26 cellular contexts compared by ENCODE assay signal in genomic region chr11:79332017-79332416, GRCh38.
DNase-seq lines count a peak whose midpoint lies in the region; ATAC-seq and TF ChIP-seq lines count a peak whose summit lies in the region.
"Had no signal": no experiment of that assay in that cellular context is flagged by ENCODE, and none has a peak within 500 bp of the region (broad histone marks: within the 10 kb centered on the region; RNA-seq: fewer than 3 reads in every experiment).

No MANE protein-coding gene starts in this region.

- H3K27ac ChIP-seq in SK-N-SH (ENCODE audit: low read depth in 2 of 2, low read length in 1 of 2) (peak overlapping the region in 1 of 2 experiments; percentile 17; a peak in 1 of 4 replicates), right cardiac atrium (ENCODE audit: low read length) (no peak overlapping the region), SJCRH30 (no peak overlapping the region)
- H3K27ac ChIP-seq: BLaER1 treated with 17β-estradiol and CSF1 and Interleukin-3, amounts not matched to agents 10 nM and 100 nM; Peyer's patch; SJSA1 had no signal

- H3K9me2 ChIP-seq in SK-N-SH, result no peaks in the 10 kb centered on the region

- H3K4me1 ChIP-seq in SK-N-SH (ENCODE audit: control insufficient read depth in 1 of 2, insufficient read depth in 2 of 2, low read depth in 1 of 2, low read length in 1 of 2) (peaks cover 0 to 25% of the 10 kb centered on the region in 2 experiments; a peak in 2 of 4 replicates), right cardiac atrium (ENCODE audit: control insufficient read depth, insufficient read depth, low read length) (no peaks in the 10 kb centered on the region), SJCRH30 (no peaks in the 10 kb centered on the region)
- H3K4me1 ChIP-seq: HAP-1, Peyer's patch, SJSA1 had no signal

- H2AFZ ChIP-seq in SK-N-SH (ENCODE audit: low read depth), result no peak overlapping the region

- no peaks in the 10 kb centered on the region for H3K9me3 ChIP-seq in SK-N-SH
- H3K9me3 ChIP-seq in right cardiac atrium (ENCODE audit: control insufficient read depth, low read length), result no peaks in the 10 kb centered on the region
- H3K9me3 ChIP-seq in SJCRH30 (replicated peaks), result no peaks in the 10 kb centered on the region
- H3K9me3 ChIP-seq: BLaER1 treated with 17β-estradiol and CSF1 and Interleukin-3, amounts not matched to agents 10 nM and 100 nM; HAP-1; Peyer's patch; SJSA1 had no signal

- H3F3A ChIP-seq in SK-N-SH (replicated peaks; ENCODE audit: insufficient read depth), result no peaks in the 10 kb centered on the region

- no peaks in the 10 kb centered on the region for H3K27me3 ChIP-seq in SK-N-SH (ENCODE audit: insufficient read depth)
- no peaks in the 10 kb centered on the region for H3K27me3 ChIP-seq in right cardiac atrium (ENCODE audit: control insufficient read depth, insufficient read depth)
- no peaks in the 10 kb centered on the region for H3K27me3 ChIP-seq in SJCRH30
- H3K27me3 ChIP-seq: BLaER1 treated with 17β-estradiol and CSF1 and Interleukin-3, amounts not matched to agents 10 nM and 100 nM; Peyer's patch; SJSA1 had no signal

- no peak for DNase-seq in SK-N-SH
- DNase-seq in RPMI7951 (ENCODE audit: low read depth), result peak; percentile 63
- DNase-seq in cerebellar cortex (ENCODE audit: low spot score), result peak; percentile 3
- DNase-seq in right cardiac atrium, result peak in 2 of 3 donors; percentile 37 to 63
- no peak for DNase-seq in SJCRH30
- no peak for DNase-seq in activated CD4-positive, alpha-beta T cell treated with anti-CD3 and anti-CD28 coated beads for 4 hours
- DNase-seq: 8988T; AML-193; CD4-positive, alpha-beta T cell; COR-L47; GOT3; HFFc6; KBM-7; MV-4-11; NCI-H1105; NCI-H1436 treated with DMSO at 0.1 percent for 48 hours; NCI-H1930; NCI-H446 treated with DMSO at 0.1 percent for 48 hours; NCI-H526; OCI-M1; Peyer's patch had no signal

- POLR2A ChIA-PET in SK-N-SH (lab: Yijun Ruan, JAX), result interaction anchor here (0.7 kb wide), 1 partner anchor 108 kb away, joined by 3 read pairs; no protein-coding TSS in a partner anchor

- H3K79me2 ChIP-seq in SK-N-SH (ENCODE audit: insufficient read depth), result 0 out of 2 replicates have a peak, but pooled peaks cover under 1% of the 10 kb centered on the region

- peak; percentile 55; the same call in 2 of the 3 replicates for ATAC-seq in SK-N-SH treated with all-trans-retinoic acid at 6 μM for 48 hours
- ATAC-seq in right cardiac atrium, result no peak
- ATAC-seq in GM21723 (IDR thresholded peaks at IDR 0.05; ENCODE audit: unreplicated experiment), result no peak

- H3K36me3 ChIP-seq in SK-N-SH (replicated peaks in 1 of 2; ENCODE audit: control insufficient read depth in 1 of 2, insufficient read depth in 2 of 2, low read length in 1 of 2) (no peaks in the 10 kb centered on the region), SJCRH30 (no peaks in the 10 kb centered on the region)
- H3K36me3 ChIP-seq: BLaER1 treated with 17β-estradiol and CSF1 and Interleukin-3, amounts not matched to agents 10 nM and 100 nM; HAP-1; Peyer's patch; SJSA1 had no signal

- 49% methylated on average over 2 of the region's 2 CpGs for WGBS in SK-N-SH (ENCODE audit: low lambda C conversion rate)
- WGBS in right cardiac atrium, result 56% methylated on average over 2 of the region's 2 CpGs

- H4K20me1 ChIP-seq in SK-N-SH (ENCODE audit: insufficient read depth), result peaks cover 22% of the 10 kb centered on the region
- H4K20me1 ChIP-seq: BLaER1 treated with 17β-estradiol and CSF1 and Interleukin-3, amounts not matched to agents 10 nM and 100 nM had no signal

- TF ChIP-seq EP300 in SK-N-SH (IDR thresholded peaks at IDR 0.05; ENCODE audit: borderline replicate concordance in 1 of 2, low read depth in 1 of 2, low read length in 1 of 2), result no peak

- CTCF ChIA-PET in SK-N-SH (lab: Yijun Ruan, JAX), result interaction anchor here (0.9 to 1.3 kb wide), 4 partner anchors 9 to 161 kb away, joined by 3 to 4 read pairs (median 4); no protein-coding TSS in a partner anchor

- intact Hi-C loops in right cardiac atrium (cut with DNase I), result no loop called here

- no peak for TF ChIP-seq RAD21 in SK-N-SH (IDR thresholded peaks at IDR 0.05; ENCODE audit: low read length)

- no peak overlapping the region for H3K4me2 ChIP-seq in SK-N-SH
- H3K4me2 ChIP-seq: BLaER1 treated with 17β-estradiol and CSF1 and Interleukin-3, amounts not matched to agents 10 nM and 100 nM had no signal

- H3K4me3 ChIP-seq in SK-N-SH (ENCODE audit: low read depth in 2 of 2, low read length in 1 of 2) (no peak overlapping the region), right cardiac atrium (ENCODE audit: low read length) (no peak overlapping the region), SJCRH30 (no peak overlapping the region)
- H3K4me3 ChIP-seq: BLaER1 treated with 17β-estradiol and CSF1 and Interleukin-3, amounts not matched to agents 10 nM and 100 nM; HAP-1; Peyer's patch; SJSA1 had no signal

- no peak overlapping the region for H3K9ac ChIP-seq in SK-N-SH
- H3K9ac ChIP-seq: BLaER1 treated with 17β-estradiol and CSF1 and Interleukin-3, amounts not matched to agents 10 nM and 100 nM had no signal

- TF ChIP-seq CTCF in SK-N-SH (IDR thresholded peaks at IDR 0.05), result no peak

TF ChIP-seq in SK-N-SH treated with all-trans-retinoic acid at 6 μM for 48 hours, 23 proteins besides CTCF, POLR2A, EP300 and RAD21 (continues in another document):
- TF ChIP-seq OSR1 (CRISPR knock-in tag; IDR thresholded peaks at IDR 0.05) (no peak), ARNTL (CRISPR knock-in tag; IDR thresholded peaks at IDR 0.05; ENCODE audit: borderline replicate concordance, low read depth) (no peak), TCF4 (CRISPR knock-in tag; IDR thresholded peaks at IDR 0.05; ENCODE audit: borderline replicate concordance) (no peak), ISL1 (CRISPR knock-in tag; IDR thresholded peaks at IDR 0.05) (no peak), ZFP3 (CRISPR knock-in tag; IDR thresholded peaks at IDR 0.05) (no peak)
- TF ChIP-seq, protein P1, sequence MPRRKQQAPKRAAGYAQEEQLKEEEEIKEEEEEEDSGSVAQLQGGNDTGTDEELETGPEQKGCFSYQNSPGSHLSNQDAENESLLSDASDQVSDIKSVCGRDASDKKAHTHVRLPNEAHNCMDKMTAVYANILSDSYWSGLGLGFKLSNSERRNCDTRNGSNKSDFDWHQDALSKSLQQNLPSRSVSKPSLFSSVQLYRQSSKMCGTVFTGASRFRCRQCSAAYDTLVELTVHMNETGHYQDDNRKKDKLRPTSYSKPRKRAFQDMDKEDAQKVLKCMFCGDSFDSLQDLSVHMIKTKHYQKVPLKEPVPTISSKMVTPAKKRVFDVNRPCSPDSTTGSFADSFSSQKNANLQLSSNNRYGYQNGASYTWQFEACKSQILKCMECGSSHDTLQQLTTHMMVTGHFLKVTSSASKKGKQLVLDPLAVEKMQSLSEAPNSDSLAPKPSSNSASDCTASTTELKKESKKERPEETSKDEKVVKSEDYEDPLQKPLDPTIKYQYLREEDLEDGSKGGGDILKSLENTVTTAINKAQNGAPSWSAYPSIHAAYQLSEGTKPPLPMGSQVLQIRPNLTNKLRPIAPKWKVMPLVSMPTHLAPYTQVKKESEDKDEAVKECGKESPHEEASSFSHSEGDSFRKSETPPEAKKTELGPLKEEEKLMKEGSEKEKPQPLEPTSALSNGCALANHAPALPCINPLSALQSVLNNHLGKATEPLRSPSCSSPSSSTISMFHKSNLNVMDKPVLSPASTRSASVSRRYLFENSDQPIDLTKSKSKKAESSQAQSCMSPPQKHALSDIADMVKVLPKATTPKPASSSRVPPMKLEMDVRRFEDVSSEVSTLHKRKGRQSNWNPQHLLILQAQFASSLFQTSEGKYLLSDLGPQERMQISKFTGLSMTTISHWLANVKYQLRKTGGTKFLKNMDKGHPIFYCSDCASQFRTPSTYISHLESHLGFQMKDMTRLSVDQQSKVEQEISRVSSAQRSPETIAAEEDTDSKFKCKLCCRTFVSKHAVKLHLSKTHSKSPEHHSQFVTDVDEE (CRISPR knock-in tag; IDR thresholded peaks at IDR 0.05), result no peak

TF ChIP-seq in SK-N-SH, 30 proteins besides CTCF, POLR2A, EP300 and RAD21:
- no peak for TF ChIP-seq YY1 (IDR thresholded peaks at IDR 0.05; ENCODE audit: low read depth)

Comparison
In these comparisons a context has a peak if more than half of its experiments do, and no peak if none do; other contexts are left out.
1. DNase-seq: peak in RPMI7951 (single experiment), cerebellar cortex (single experiment) and right cardiac atrium (2 of 3); none in SK-N-SH (single experiment), SJCRH30 (0 of 2) and activated CD4-positive, alpha-beta T cell treated with anti-CD3 and anti-CD28 coated beads for 4 hours (0 of 2).